12 cellular contexts compared by ENCODE assay signal in the genomic region with DNA sequence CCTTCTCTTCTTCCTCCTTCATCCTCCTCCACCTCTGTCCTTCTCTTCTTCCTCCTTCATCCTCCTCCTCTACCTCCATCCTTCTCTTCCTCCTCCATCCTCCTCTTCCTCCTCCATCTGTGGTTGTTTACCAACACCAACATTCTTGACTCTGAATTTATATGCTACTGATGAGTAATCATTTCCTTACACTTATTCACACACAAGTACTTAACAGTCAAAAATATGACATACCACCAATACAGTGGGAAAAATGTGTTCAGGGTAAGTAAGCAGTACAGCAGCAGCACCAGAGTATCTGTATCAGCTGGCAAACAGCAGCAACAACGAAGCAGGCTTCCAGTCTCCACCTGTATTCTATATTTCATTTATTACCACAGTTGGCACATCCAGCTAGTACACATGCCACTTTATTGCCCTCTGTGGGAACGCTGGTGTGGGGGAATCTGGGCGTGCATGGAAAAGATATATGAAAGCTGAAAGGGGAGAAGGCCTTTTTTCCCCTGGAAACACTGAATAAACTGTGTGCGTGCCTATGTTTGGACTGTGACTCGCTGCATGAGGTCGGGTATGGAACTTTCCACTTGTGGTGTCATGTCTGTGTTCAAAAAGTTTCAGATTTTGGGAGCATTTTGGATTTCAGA. TPM values are rescaled to one million over a fixed set of nuclear protein-coding genes. Genes with fewer than 3 reads are reported as not detected.
DNase-seq lines count a peak whose midpoint lies in the region; ATAC-seq, FAIRE-seq and TF ChIP-seq lines count a peak whose summit lies in the region.
"Had no signal": no experiment of that assay in that cellular context is flagged by ENCODE, and none has a peak within 500 bp of the region (broad histone marks: within the 10 kb centered on the region; RNA-seq: fewer than 3 reads in every experiment).

No MANE protein-coding gene starts in this region.

- WGBS in HepG2 (ENCODE audit: low lambda C conversion rate), result 68% methylated on average over 6 of the region's 6 CpGs
- WGBS in right lobe of liver (ENCODE audit: insufficient coverage, low coverage, low lambda C conversion rate, missing lambda C conversion rate), result 91% methylated on average over 5 of the region's 6 CpGs

- H3K27ac ChIP-seq in HepG2 (ENCODE audit: extremely low read length, insufficient read depth, low read length) (peak overlapping the region; percentile 48), right lobe of liver (no peak overlapping the region), temporal lobe (ENCODE audit: low read depth, low read length) (peak overlapping the region; percentile 72)
- H3K27ac ChIP-seq: parathyroid adenoma had no signal

- CTCF ChIA-PET in HepG2 (lab: Yijun Ruan, JAX; ENCODE audit: low intra/inter-chr PET ratio, low total read pairs), result no interaction called here

- no TSS peak for BruUV-seq in HepG2 (replicated peaks; lab: Mats Ljungman, UMichigan)

- intact Hi-C loops in HepG2 (cut with micrococcal nuclease; ENCODE audit: unreplicated experiment), result no loop called here
- intact Hi-C loops in right lobe of liver (cut with DNase I), result no loop called here
- intact Hi-C loops in activated T-helper 1 cell treated with anti-CD3 and anti-CD28 coated beads, Interleukin-12 subunit alpha, Interleukin-12 subunit beta, Interleukin-2, Interleukin-4 antibody, amounts not matched to agents 30 ng/mL and 10 ng/mL and 1 ng/mL, durations not matched to agents 14 hours and 24 hours and 36 hours (cut with micrococcal nuclease), result loop anchor here (1.0 to 5.0 kb wide), 5 partner anchors 15 to 1178 kb away; a partner anchor contains a TSS

- peaks cover 3% of the 10 kb centered on the region for H3K79me2 ChIP-seq in HepG2 (ENCODE audit: insufficient read depth, low read length)

- no peaks in the 10 kb centered on the region for H3K27me3 ChIP-seq in HepG2 (ENCODE audit: control insufficient read depth in 1 of 2, insufficient read depth in 2 of 2, low read length in 2 of 2)
- H3K27me3 ChIP-seq in right lobe of liver, result no peaks in the 10 kb centered on the region
- H3K27me3 ChIP-seq: BLaER1 treated with 17β-estradiol and CSF1 and Interleukin-3, amounts not matched to agents 10 nM and 100 nM had no signal

- in situ Hi-C loops in HepG2 (cut with HindIII; ENCODE audit: extremely low pct_ligation_motif_present, low pct_unique_long_range_greater_than_20kb), result no loop called here

- no peaks in the 10 kb centered on the region for H4K20me1 ChIP-seq in HepG2 (ENCODE audit: insufficient read depth, low read length)

- H3K4me1 ChIP-seq in HepG2 (ENCODE audit: insufficient read depth, low read length) (peaks cover 30% of the 10 kb centered on the region), right lobe of liver (peaks cover 0 to 4% (median 0%) of the 10 kb centered on the region in 4 donors)
- H3K4me1 ChIP-seq: parathyroid adenoma had no signal

- H3K4me2 ChIP-seq in HepG2 (ENCODE audit: low read depth, low read length), result peak overlapping the region; percentile 34; the same call in 1 of the 2 replicates

- DNase-seq in HepG2 (ENCODE audit: low spot score) (peak; percentile 58), right lobe of liver (no peak), fibroblast of the aortic adventitia (ENCODE audit: low read depth) (peak; percentile 55), GM19239 (ENCODE audit: insufficient read length, low spot score) (no peak), foreskin melanocyte (no peak), NCI-H526 treated with DMSO at 0.1 percent for 48 hours (lab: John Stamatoyannopoulos, UW) (no peak)
- DNase-seq in activated T-helper 1 cell treated with anti-CD3 and anti-CD28 coated beads, Interleukin-12 subunit alpha, Interleukin-12 subunit beta, Interleukin-2, Interleukin-4 antibody, amounts not matched to agents 30 ng/mL and 10 ng/mL and 1 ng/mL, durations not matched to agents 14 hours and 24 hours and 36 hours (ENCODE audit: low spot score), result no peak
- DNase-seq: hypothalamus; stimulated activated naive B cell treated with anti-CD40 and anti-IgM and Interleukin-4, amounts not matched to agents 10 μg/mL and 1 μg/mL and 100 μg/mL, for 72 hours had no signal

- ATAC-seq in HepG2 (peak; percentile 82), right lobe of liver (no peak)

- H3K9me3 Mint-ChIP-seq in activated T-helper 1 cell treated with anti-CD3 and anti-CD28 coated beads, Interleukin-12 subunit alpha, Interleukin-12 subunit beta, Interleukin-2, Interleukin-4 antibody, amounts not matched to agents 30 ng/mL and 10 ng/mL and 1 ng/mL, durations not matched to agents 14 hours and 24 hours and 36 hours, result no peaks in the 10 kb centered on the region
- H3K9me3 Mint-ChIP-seq: stimulated activated naive B cell treated with anti-CD40 and anti-IgM and Interleukin-4, amounts not matched to agents 10 μg/mL and 1 μg/mL and 100 μg/mL, for 72 hours had no signal

- H2AFZ ChIP-seq in HepG2 (ENCODE audit: low read length), result no peak overlapping the region
- H2AFZ ChIP-seq: parathyroid adenoma had no signal

- H3K36me3 Mint-ChIP-seq in activated T-helper 1 cell treated with anti-CD3 and anti-CD28 coated beads, Interleukin-12 subunit alpha, Interleukin-12 subunit beta, Interleukin-2, Interleukin-4 antibody, amounts not matched to agents 30 ng/mL and 10 ng/mL and 1 ng/mL, durations not matched to agents 14 hours and 24 hours and 36 hours (ENCODE audit: low read depth), result peaks cover 40% of the 10 kb centered on the region

- H3K36me3 ChIP-seq in HepG2 (replicated peaks in 1 of 2; ENCODE audit: control insufficient read depth in 1 of 2, insufficient read depth in 2 of 2, low read length in 2 of 2) (peaks cover 2 to 16% of the 10 kb centered on the region in 2 experiments; a peak in 4 of 5 replicates), right lobe of liver (peaks cover 0 to 15% (median 0%) of the 10 kb centered on the region in 4 donors)

- TF ChIP-seq EP300 in HepG2 (IDR thresholded peaks at IDR 0.05; ENCODE audit: low read depth in 2 of 2, low read length in 2 of 2) (no peak; a peak in 1 of 4 replicates), HepG2 (CRISPR knock-in tag; IDR thresholded peaks at IDR 0.05; ENCODE audit: borderline replicate concordance) (no peak)

- no peak for TF ChIP-seq CTCF in HepG2 (CRISPR knock-in tag; IDR thresholded peaks at IDR 0.05)
- no peak for TF ChIP-seq CTCF in right lobe of liver (IDR thresholded peaks at IDR 0.05)
- TF ChIP-seq CTCF in fibroblast of the aortic adventitia (IDR thresholded peaks at IDR 0.05; ENCODE audit: insufficient read depth, low read length), result no peak

- peak overlapping the region; percentile 97 for H3K27ac Mint-ChIP-seq in activated T-helper 1 cell treated with anti-CD3 and anti-CD28 coated beads, Interleukin-12 subunit alpha, Interleukin-12 subunit beta, Interleukin-2, Interleukin-4 antibody, amounts not matched to agents 30 ng/mL and 10 ng/mL and 1 ng/mL, durations not matched to agents 14 hours and 24 hours and 36 hours
- H3K27ac Mint-ChIP-seq: stimulated activated naive B cell treated with anti-CD40 and anti-IgM and Interleukin-4, amounts not matched to agents 10 μg/mL and 1 μg/mL and 100 μg/mL, for 72 hours had no signal

- H3K9ac ChIP-seq in HepG2 (ENCODE audit: insufficient read depth, low read depth, low read length), result peak overlapping the region; percentile 12; the same call in 1 of the 2 replicates
- H3K9ac ChIP-seq: parathyroid adenoma had no signal

- peaks cover 38% of the 10 kb centered on the region for H3K4me1 Mint-ChIP-seq in activated T-helper 1 cell treated with anti-CD3 and anti-CD28 coated beads, Interleukin-12 subunit alpha, Interleukin-12 subunit beta, Interleukin-2, Interleukin-4 antibody, amounts not matched to agents 30 ng/mL and 10 ng/mL and 1 ng/mL, durations not matched to agents 14 hours and 24 hours and 36 hours (ENCODE audit: low read depth)

- H3K9me3 ChIP-seq in HepG2 (ENCODE audit: low read length), result no peaks in the 10 kb centered on the region
- no peaks in the 10 kb centered on the region for H3K9me3 ChIP-seq in right lobe of liver
- H3K9me3 ChIP-seq: BLaER1 treated with 17β-estradiol and CSF1 and Interleukin-3, amounts not matched to agents 10 nM and 100 nM had no signal

- H3K27me3 Mint-ChIP-seq in activated T-helper 1 cell treated with anti-CD3 and anti-CD28 coated beads, Interleukin-12 subunit alpha, Interleukin-12 subunit beta, Interleukin-2, Interleukin-4 antibody, amounts not matched to agents 30 ng/mL and 10 ng/mL and 1 ng/mL, durations not matched to agents 14 hours and 24 hours and 36 hours (ENCODE audit: insufficient read depth), result no peaks in the 10 kb centered on the region
- H3K27me3 Mint-ChIP-seq: stimulated activated naive B cell treated with anti-CD40 and anti-IgM and Interleukin-4, amounts not matched to agents 10 μg/mL and 1 μg/mL and 100 μg/mL, for 72 hours had no signal

- peak overlapping the region; percentile 76 for H3K4me3 Mint-ChIP-seq in activated T-helper 1 cell treated with anti-CD3 and anti-CD28 coated beads, Interleukin-12 subunit alpha, Interleukin-12 subunit beta, Interleukin-2, Interleukin-4 antibody, amounts not matched to agents 30 ng/mL and 10 ng/mL and 1 ng/mL, durations not matched to agents 14 hours and 24 hours and 36 hours
- H3K4me3 Mint-ChIP-seq: stimulated activated naive B cell treated with anti-CD40 and anti-IgM and Interleukin-4, amounts not matched to agents 10 μg/mL and 1 μg/mL and 100 μg/mL, for 72 hours had no signal

- TF ChIP-seq POLR2A in HepG2 (IDR thresholded peaks at IDR 0.05; ENCODE audit: insufficient read depth in 1 of 2, low read depth in 2 of 2, low read length in 2 of 2) (no peak), right lobe of liver (IDR thresholded peaks at IDR 0.05) (no peak)

- FAIRE-seq in HepG2 (lab: Jason Lieb, UNC) (peak; percentile 46), GM19239 (lab: Jason Lieb, UNC) (no peak)

- H3K4me3 ChIP-seq in HepG2 (replicated peaks in 1 of 3; ENCODE audit: insufficient read depth in 1 of 3, low read depth in 2 of 3, low read length in 3 of 3), result no peak overlapping the region
- no peak overlapping the region for H3K4me3 ChIP-seq in right lobe of liver
- H3K4me3 ChIP-seq in fibroblast of the aortic adventitia (ENCODE audit: low read depth, low read length), result no peak overlapping the region
- H3K4me3 ChIP-seq: BLaER1 treated with 17β-estradiol and CSF1 and Interleukin-3, amounts not matched to agents 10 nM and 100 nM had no signal

- no peak for TF ChIP-seq RAD21 in HepG2 (CRISPR knock-in tag; IDR thresholded peaks at IDR 0.05)

- POLR2A ChIA-PET in HepG2 (lab: Yijun Ruan, JAX), result no interaction called here

RNA-seq across cellular contexts. Expression of a gene that starts 16.0 kb away (rescaled TPM):
- total RNA-seq in HepG2 (2016; rRNA removed; fragmentation: Illumina TruSeq; extraction: Trizol), result 43.4 and 63.3 TPM in 2 replicates
- total RNA-seq in HepG2 (2016; cell fraction: cytosol; rRNA removed; fragmentation: Illumina TruSeq; extraction: Trizol; ENCODE audit: low read depth), result 11.6 and 14.5 TPM in 2 replicates
- 47.0 and 64.0 TPM in 2 replicates for total RNA-seq in HepG2 (2016; cell fraction: insoluble cytoplasmic fraction; rRNA removed; fragmentation: Illumina TruSeq; extraction: Trizol)
- total RNA-seq in HepG2 (2016; cell fraction: membrane; rRNA removed; fragmentation: Illumina TruSeq; extraction: Trizol), result 23.6 and 26.8 TPM in 2 replicates
- total RNA-seq in HepG2 (2016; cell fraction: nucleus; rRNA removed; fragmentation: Illumina TruSeq; extraction: Trizol), result 27.5 and 30.7 TPM in 2 replicates
- 11.7 and 15.1 TPM in 2 replicates for polyA plus RNA-seq in HepG2 (2011; rRNA removed)
- polyA plus RNA-seq in HepG2 (2011; cell fraction: cytosol; rRNA removed), result 7.7 and 10.1 TPM in 2 replicates
- polyA plus RNA-seq in HepG2 (2011; cell fraction: nucleus; rRNA removed), result 5.4 and 8.1 TPM in 2 replicates
- polyA plus RNA-seq in HepG2 (2012), result 21.7 and 29.2 TPM in 2 replicates
- polyA plus RNA-seq in HepG2 (2016; cell fraction: cytosol; fragmentation: Illumina TruSeq; extraction: Trizol; ENCODE audit: low read depth), result 5.4 and 6.0 TPM in 2 replicates
- polyA plus RNA-seq in HepG2 (2016; cell fraction: insoluble cytoplasmic fraction; fragmentation: Illumina TruSeq; extraction: Trizol; ENCODE audit: low read depth), result 54.5 and 59.4 TPM in 2 replicates
- 12.4 and 14.9 TPM in 2 replicates for polyA plus RNA-seq in HepG2 (2016; cell fraction: membrane; fragmentation: Illumina TruSeq; extraction: Trizol; ENCODE audit: low read depth)
- polyA plus RNA-seq in HepG2 (2016; cell fraction: nucleus; fragmentation: Illumina TruSeq; extraction: Trizol; ENCODE audit: insufficient read depth, low read depth), result 30.0 and 30.6 TPM in 2 replicates
- 6.8 and 9.4 TPM in 2 replicates for polyA minus RNA-seq in HepG2 (2011; rRNA and poly(A)+ RNA removed; ENCODE audit: low replicate concordance)
- 14.9 and 15.1 TPM in 2 replicates for polyA minus RNA-seq in HepG2 (2011; cell fraction: cytosol; rRNA and poly(A)+ RNA removed)
- polyA minus RNA-seq in HepG2 (2011; cell fraction: nucleus; rRNA and poly(A)+ RNA removed), result 27.2 and 30.6 TPM in 2 replicates
- 10 to 100 TPM in 5 of 6 experiments, 1 to 10 TPM in 1; 9.8 to 16.1 (median 14.5) TPM for total RNA-seq in right lobe of liver
- total RNA-seq in activated T-helper 1 cell treated with anti-CD3 and anti-CD28 coated beads, Interleukin-12 subunit alpha, Interleukin-12 subunit beta, Interleukin-2, Interleukin-4 antibody, amounts not matched to agents 30 ng/mL and 10 ng/mL and 1 ng/mL, durations not matched to agents 14 hours and 24 hours and 36 hours, result 74.5 and 78.1 TPM in 2 replicates
- total RNA-seq in fibroblast of the aortic adventitia (ENCODE audit: low replicate concordance), result 51.2 and 60.8 TPM in 2 replicates
- total RNA-seq in temporal lobe, result 46.0 TPM

RNA-seq across cellular contexts. Expression of a gene that starts 25.4 kb away (rescaled TPM):
- total RNA-seq in HepG2 (2016; rRNA removed; fragmentation: Illumina TruSeq; extraction: Trizol), result 0.15 and 0.51 TPM in 2 replicates
- 0.81 and 1.5 TPM in 2 replicates for total RNA-seq in HepG2 (2016; cell fraction: cytosol; rRNA removed; fragmentation: Illumina TruSeq; extraction: Trizol; ENCODE audit: low read depth)
- total RNA-seq in HepG2 (2016; cell fraction: insoluble cytoplasmic fraction; rRNA removed; fragmentation: Illumina TruSeq; extraction: Trizol), result 0.07 and 0.39 TPM in 2 replicates
- total RNA-seq in HepG2 (2016; cell fraction: membrane; rRNA removed; fragmentation: Illumina TruSeq; extraction: Trizol), result 0.76 and 1.1 TPM in 2 replicates
- total RNA-seq in HepG2 (2016; cell fraction: nucleus; rRNA removed; fragmentation: Illumina TruSeq; extraction: Trizol), result 0.94 and 1.4 TPM in 2 replicates
- polyA plus RNA-seq in HepG2 (2011; rRNA removed), result 0.26 and 0.34 TPM in 2 replicates
- 0.01 and 0.12 TPM in 2 replicates for polyA plus RNA-seq in HepG2 (2011; cell fraction: cytosol; rRNA removed)
- 0.90 and 1.5 TPM in 2 replicates for polyA plus RNA-seq in HepG2 (2011; cell fraction: nucleus; rRNA removed)
- 0.21 and 0.31 TPM in 2 replicates for polyA plus RNA-seq in HepG2 (2012)
- polyA plus RNA-seq in HepG2 (2016; cell fraction: cytosol; fragmentation: Illumina TruSeq; extraction: Trizol; ENCODE audit: low read depth), result not detected in 2 replicates
- polyA plus RNA-seq in HepG2 (2016; cell fraction: insoluble cytoplasmic fraction; fragmentation: Illumina TruSeq; extraction: Trizol; ENCODE audit: low read depth), result not detected in 2 replicates
- polyA plus RNA-seq in HepG2 (2016; cell fraction: membrane; fragmentation: Illumina TruSeq; extraction: Trizol; ENCODE audit: low read depth), result not detected in 2 replicates
- polyA plus RNA-seq in HepG2 (2016; cell fraction: nucleus; fragmentation: Illumina TruSeq; extraction: Trizol; ENCODE audit: insufficient read depth, low read depth), result 0.64 and 1.1 TPM in 2 replicates
- polyA minus RNA-seq in HepG2 (2011; rRNA and poly(A)+ RNA removed; ENCODE audit: low replicate concordance), result 1.4 TPM in 2 replicates
- polyA minus RNA-seq in HepG2 (2011; cell fraction: cytosol; rRNA and poly(A)+ RNA removed), result not detected in 2 replicates
- polyA minus RNA-seq in HepG2 (2011; cell fraction: nucleus; rRNA and poly(A)+ RNA removed), result 2.1 and 2.3 TPM in 2 replicates
- 1 to 10 TPM in 2 of 6 experiments, under 1 TPM in 4; 0.31 to 1.3 (median 0.70) TPM for total RNA-seq in right lobe of liver
- total RNA-seq in activated T-helper 1 cell treated with anti-CD3 and anti-CD28 coated beads, Interleukin-12 subunit alpha, Interleukin-12 subunit beta, Interleukin-2, Interleukin-4 antibody, amounts not matched to agents 30 ng/mL and 10 ng/mL and 1 ng/mL, durations not matched to agents 14 hours and 24 hours and 36 hours, result 0.08 and 0.17 TPM in 2 replicates
- 0.49 and 1.1 TPM in 2 replicates for total RNA-seq in fibroblast of the aortic adventitia (ENCODE audit: low replicate concordance)
- total RNA-seq in temporal lobe, result 1.2 TPM

Comparison
In these comparisons a context has a peak if more than half of its experiments do, and no peak if none do; other contexts are left out.
1. DNase-seq: peak in HepG2 (single experiment) and fibroblast of the aortic adventitia (single experiment); none in right lobe of liver (0 of 3), activated T-helper 1 cell treated with anti-CD3 and anti-CD28 coated beads, Interleukin-12 subunit alpha, Interleukin-12 subunit beta, Interleukin-2, Interleukin-4 antibody, amounts not matched to agents 30 ng/mL and 10 ng/mL and 1 ng/mL, durations not matched to agents 14 hours and 24 hours and 36 hours (single experiment), GM19239 (single experiment), foreskin melanocyte (single experiment) and NCI-H526 treated with DMSO at 0.1 percent for 48 hours (single experiment).
2. H3K27ac ChIP-seq: peak in HepG2 (single experiment) and temporal lobe (single experiment); none in right lobe of liver (0 of 3).